18 cellular contexts compared by ENCODE assay signal in genomic region chr1:76949503-76949902, GRCh38.
DNase-seq lines count a peak whose midpoint lies in the region; ATAC-seq and TF ChIP-seq lines count a peak whose summit lies in the region.
"Had no signal": no experiment of that assay in that cellular context is flagged by ENCODE, and none has a peak within 500 bp of the region (broad histone marks: within the 10 kb centered on the region; RNA-seq: fewer than 3 reads in every experiment).

No MANE protein-coding gene starts in this region.

- H3K36me3 Mint-ChIP-seq in MCF 10A (ENCODE audit: insufficient read depth, unreplicated experiment): no peaks in the 10 kb centered on the region
- H3K36me3 Mint-ChIP-seq: activated naive CD8-positive, alpha-beta T cell treated with anti-CD3 and anti-CD28 coated beads, Interleukin-2, amount 10 ng/mL, durations not matched to agents 7 days and 5 days had no signal

- DNase-seq in MCF 10A (ENCODE audit: unreplicated experiment) (peak; percentile 18), breast epithelium (ENCODE audit: low spot score in 2 of 2) (no peak), SK-N-SH (no peak), foreskin keratinocyte (peak; percentile 69 to 86), NCI-H2196 treated with DMSO at 0.1 percent for 48 hours (lab: John Stamatoyannopoulos, UW; ENCODE audit: unreplicated experiment) (no peak)
- DNase-seq in stimulated activated naive CD4-positive, alpha-beta T cell (lab: John Stamatoyannopoulos, UW): no peak
- DNase-seq: activated CD4-positive, alpha-beta T cell treated with anti-CD3 and anti-CD28 coated beads for 1 hour; activated naive CD8-positive, alpha-beta T cell treated with anti-CD3 and anti-CD28 coated beads, Interleukin-2, amount 10 ng/mL, durations not matched to agents 7 days and 5 days; KG1; left lung; NCI-H146; OCI-M1; T-helper 1 cell had no signal

- no TSS peak for BruUV-seq in MCF 10A (replicated peaks; lab: Mats Ljungman, UMichigan)

- H3K27me3 ChIP-seq in breast epithelium: no peaks in the 10 kb centered on the region
- H3K27me3 ChIP-seq in SK-N-SH (ENCODE audit: insufficient read depth): no peaks in the 10 kb centered on the region
- H3K27me3 ChIP-seq in foreskin keratinocyte: no peaks in the 10 kb centered on the region
- H3K27me3 ChIP-seq: left lung, tibial nerve had no signal

- no peak overlapping the region for H3K27ac Mint-ChIP-seq in MCF 10A (ENCODE audit: low read depth, unreplicated experiment)
- H3K27ac Mint-ChIP-seq: activated naive CD8-positive, alpha-beta T cell treated with anti-CD3 and anti-CD28 coated beads, Interleukin-2, amount 10 ng/mL, durations not matched to agents 7 days and 5 days had no signal

- WGBS in SK-N-SH (ENCODE audit: low lambda C conversion rate): 40% methylated on average over 3 of the region's 3 CpGs

- H3K4me1 ChIP-seq in breast epithelium (no peaks in the 10 kb centered on the region), SK-N-SH (ENCODE audit: control insufficient read depth in 1 of 2, insufficient read depth in 2 of 2, low read depth in 1 of 2, low read length in 1 of 2) (no peaks in the 10 kb centered on the region), foreskin keratinocyte (peaks cover 14% of the 10 kb centered on the region)
- H3K4me1 ChIP-seq: left lung, prostate gland had no signal

- no peaks in the 10 kb centered on the region for H3K9me3 Mint-ChIP-seq in MCF 10A (ENCODE audit: unreplicated experiment)
- H3K9me3 Mint-ChIP-seq: activated naive CD8-positive, alpha-beta T cell treated with anti-CD3 and anti-CD28 coated beads, Interleukin-2, amount 10 ng/mL, durations not matched to agents 7 days and 5 days had no signal

- H3K9me3 ChIP-seq in breast epithelium (no peaks in the 10 kb centered on the region), SK-N-SH (no peaks in the 10 kb centered on the region)
- H3K9me3 ChIP-seq: left lung, prostate gland, tibial nerve had no signal

- TF ChIP-seq CTCF in MCF 10A (IDR thresholded peaks at IDR 0.05; ENCODE audit: unreplicated experiment) (no peak), breast epithelium (IDR thresholded peaks at IDR 0.05) (no peak), SK-N-SH (IDR thresholded peaks at IDR 0.05) (no peak), foreskin keratinocyte (conservative IDR thresholded peaks at IDR 0.05) (no peak)

- ATAC-seq in foreskin keratinocyte (peak; percentile 97), HG02588 (IDR thresholded peaks at IDR 0.05; ENCODE audit: unreplicated experiment) (no peak), GM21576 (IDR thresholded peaks at IDR 0.05; ENCODE audit: unreplicated experiment) (no peak)
- ATAC-seq: left lung had no signal

- no peaks in the 10 kb centered on the region for H3K79me2 ChIP-seq in SK-N-SH (ENCODE audit: insufficient read depth)

- H2AFZ ChIP-seq in SK-N-SH (ENCODE audit: low read depth): no peak overlapping the region

- POLR2A ChIA-PET in MCF 10A (lab: Yijun Ruan, JAX): no interaction called here
- POLR2A ChIA-PET in SK-N-SH (lab: Yijun Ruan, JAX): no interaction called here

- no peaks in the 10 kb centered on the region for H3K36me3 ChIP-seq in breast epithelium
- no peaks in the 10 kb centered on the region for H3K36me3 ChIP-seq in SK-N-SH (replicated peaks in 1 of 2; ENCODE audit: control insufficient read depth in 1 of 2, insufficient read depth in 2 of 2, low read length in 1 of 2)
- H3K36me3 ChIP-seq: left lung, prostate gland, tibial nerve had no signal

- H3F3A ChIP-seq in SK-N-SH (replicated peaks; ENCODE audit: insufficient read depth): no peaks in the 10 kb centered on the region

- no peak overlapping the region for H3K4me3 Mint-ChIP-seq in MCF 10A (ENCODE audit: unreplicated experiment)
- H3K4me3 Mint-ChIP-seq: activated naive CD8-positive, alpha-beta T cell treated with anti-CD3 and anti-CD28 coated beads, Interleukin-2, amount 10 ng/mL, durations not matched to agents 7 days and 5 days had no signal

- CTCF ChIA-PET in MCF 10A (lab: Yijun Ruan, JAX) (interaction anchor here (0.6 to 1.5 kb wide), 3 partner anchors 8 to 575 kb away, joined by 3 to 4 read pairs (median 3); no protein-coding TSS in a partner anchor), SK-N-SH (lab: Yijun Ruan, JAX) (interaction anchor here (1.0 kb wide), 1 partner anchor 25 kb away, joined by 3 read pairs; no protein-coding TSS in a partner anchor)

- intact Hi-C loops in MCF 10A (cut with micrococcal nuclease): no loop called here
- intact Hi-C loops in breast epithelium (cut with DNase I; ENCODE audit: low total_unique reads): no loop called here

- TF ChIP-seq RAD21 in SK-N-SH (IDR thresholded peaks at IDR 0.05; ENCODE audit: low read length): no peak

- H3K4me1 Mint-ChIP-seq in MCF 10A (ENCODE audit: insufficient read depth, unreplicated experiment): peaks cover 13% of the 10 kb centered on the region
- H3K4me1 Mint-ChIP-seq: activated naive CD8-positive, alpha-beta T cell treated with anti-CD3 and anti-CD28 coated beads, Interleukin-2, amount 10 ng/mL, durations not matched to agents 7 days and 5 days had no signal

- no peak for TF ChIP-seq POLR2A in breast epithelium (IDR thresholded peaks at IDR 0.05)

- H3K9ac ChIP-seq in SK-N-SH: no peak overlapping the region

- H3K27me3 Mint-ChIP-seq in MCF 10A (ENCODE audit: insufficient read depth, unreplicated experiment): no peaks in the 10 kb centered on the region

- H3K9me2 ChIP-seq in SK-N-SH: no peaks in the 10 kb centered on the region

- H3K4me2 ChIP-seq in SK-N-SH: no peak overlapping the region; the same call in 1 of the 2 replicates

- H3K27ac ChIP-seq in breast epithelium: no peak overlapping the region
- H3K27ac ChIP-seq in SK-N-SH (ENCODE audit: low read depth in 2 of 2, low read length in 1 of 2): peak overlapping the region in 1 of 2 experiments; percentile 42; a peak in 1 of 4 replicates
- peak overlapping the region; percentile 64 for H3K27ac ChIP-seq in foreskin keratinocyte
- H3K27ac ChIP-seq: 22Rv1, left lung, prostate gland, tibial nerve had no signal

- H3K4me3 ChIP-seq in breast epithelium: no peak overlapping the region
- no peak overlapping the region for H3K4me3 ChIP-seq in SK-N-SH (ENCODE audit: low read depth in 2 of 2, low read length in 1 of 2)
- H3K4me3 ChIP-seq: left lung, prostate gland, tibial nerve had no signal

- peak in 1 of 2 experiments; percentile 44; a peak in 1 of 4 replicates for TF ChIP-seq EP300 in SK-N-SH (IDR thresholded peaks at IDR 0.05; ENCODE audit: borderline replicate concordance in 1 of 2, low read depth in 1 of 2, low read length in 1 of 2)

- no peaks in the 10 kb centered on the region for H4K20me1 ChIP-seq in SK-N-SH (ENCODE audit: insufficient read depth)

TF ChIP-seq in SK-N-SH, 30 proteins besides CTCF, POLR2A, EP300 and RAD21:
- TF ChIP-seq NRF1 (IDR thresholded peaks at IDR 0.05; ENCODE audit: low read depth, low read length) (no peak), MAX (IDR thresholded peaks at IDR 0.05; ENCODE audit: low read depth) (no peak), PBX3 (IDR thresholded peaks at IDR 0.05) (peak; percentile 53), FOSL2 (IDR thresholded peaks at IDR 0.05; ENCODE audit: borderline replicate concordance, low read depth) (peak; percentile 61; the same call in 1 of the 2 replicates), NFIC (IDR thresholded peaks at IDR 0.05; ENCODE audit: borderline replicate concordance) (no peak), JUND (IDR thresholded peaks at IDR 0.05) (peak; percentile 47; the same call in 1 of the 2 replicates), ELF1 (IDR thresholded peaks at IDR 0.05) (no peak), RXRA (IDR thresholded peaks at IDR 0.05; ENCODE audit: borderline replicate concordance, low read depth) (no peak), RFX5 (IDR thresholded peaks at IDR 0.05; ENCODE audit: low read length) (no peak), TCF12 (IDR thresholded peaks at IDR 0.05) (peak; percentile 49), TEAD4 (IDR thresholded peaks at IDR 0.05; ENCODE audit: borderline replicate concordance, insufficient read depth) (no peak), MEF2A (IDR thresholded peaks at IDR 0.05; ENCODE audit: borderline replicate concordance, low read depth) (no peak), IRF3 (IDR thresholded peaks at IDR 0.05; ENCODE audit: low read depth, low read length) (no peak)

Comparison
In these comparisons a context has a peak if more than half of its experiments do, and no peak if none do; other contexts are left out.
1. DNase-seq: peak in MCF 10A (single experiment) and foreskin keratinocyte (2 of 2); none in breast epithelium (0 of 2), SK-N-SH (single experiment), NCI-H2196 treated with DMSO at 0.1 percent for 48 hours (single experiment) and stimulated activated naive CD4-positive, alpha-beta T cell (0 of 6).